Comparison of ENCODE assay signal across 8 cellular contexts in genomic region chr2:128178650-128179460, GRCh38.
DNase-seq lines count a peak whose midpoint lies in the region; ATAC-seq and TF ChIP-seq lines count a peak whose summit lies in the region.

No MANE protein-coding gene starts in this region.

- CTCF ChIA-PET in CD8-positive, alpha-beta memory T cell (lab: Charles Lee): no interaction called here

- H3K27me3 Mint-ChIP-seq in CD8-positive, alpha-beta memory T cell: no peaks in the 10 kb centered on the region

- no peaks in the 10 kb centered on the region for H3K9me3 ChIP-seq in CD8-positive, alpha-beta memory T cell (ENCODE audit: low read length)
- no peaks in the 10 kb centered on the region for H3K9me3 ChIP-seq in neutrophil

- no peak overlapping the region for H3K4me3 Mint-ChIP-seq in CD8-positive, alpha-beta memory T cell

- DNase-seq in CD8-positive, alpha-beta memory T cell: peak in 4 of 5 donors; percentile 8 to 50 (median 25)
- DNase-seq in NCI-H345 treated with DMSO at 0.1 percent for 48 hours (lab: John Stamatoyannopoulos, UW; ENCODE audit: unreplicated experiment) (peak; percentile 11), fibroblast of the conjunctiva (ENCODE audit: low read depth) (peak; percentile 74)
- DNase-seq in activated T-cell treated with anti-CD3 and anti-CD28 coated beads, Interleukin-2, amount 50 U/mL, for 1 hour: peak; percentile 45

- no peaks in the 10 kb centered on the region for H3K27me3 ChIP-seq in CD8-positive, alpha-beta memory T cell (ENCODE audit: insufficient read depth, low read length, poor library complexity, severe bottlenecking)
- H3K27me3 ChIP-seq in neutrophil: no peaks in the 10 kb centered on the region

- H3K9me3 Mint-ChIP-seq in CD8-positive, alpha-beta memory T cell: no peaks in the 10 kb centered on the region

- peak; percentile 93 for TF ChIP-seq CTCF in neutrophil (IDR thresholded peaks at IDR 0.05)

- no peak overlapping the region for H3K4me3 ChIP-seq in CD8-positive, alpha-beta memory T cell (ENCODE audit: low read length)
- no peak overlapping the region for H3K4me3 ChIP-seq in neutrophil (ENCODE audit: low read depth in 1 of 2, low read length in 1 of 2)

- no peak overlapping the region for H3K27ac ChIP-seq in CD8-positive, alpha-beta memory T cell (ENCODE audit: low read depth, low read length)
- H3K27ac ChIP-seq in neutrophil: peak overlapping the region; percentile 75

- H3K4me1 ChIP-seq in CD8-positive, alpha-beta memory T cell (ENCODE audit: insufficient read depth, low read length): no peaks in the 10 kb centered on the region
- H3K4me1 ChIP-seq in neutrophil (ENCODE audit: control insufficient read depth in 1 of 2, insufficient read depth in 1 of 2, low read depth in 1 of 2, low read length in 1 of 2): peaks cover 26 to 35% of the 10 kb centered on the region in 2 experiments

- peaks cover 84% of the 10 kb centered on the region for H3K36me3 ChIP-seq in CD8-positive, alpha-beta memory T cell (ENCODE audit: insufficient read depth, low read length)
- peaks cover 71% of the 10 kb centered on the region for H3K36me3 ChIP-seq in neutrophil

- POLR2A ChIA-PET in CD8-positive, alpha-beta memory T cell (lab: Charles Lee): no interaction called here

- ATAC-seq in GM21529 (IDR thresholded peaks at IDR 0.05; ENCODE audit: unreplicated experiment): peak; percentile 79
- no peak for ATAC-seq in GM21390 (IDR thresholded peaks at IDR 0.05; ENCODE audit: unreplicated experiment)
- no peak for ATAC-seq in GM18520 (IDR thresholded peaks at IDR 0.05; ENCODE audit: unreplicated experiment)

- no peaks in the 10 kb centered on the region for H3K4me1 Mint-ChIP-seq in CD8-positive, alpha-beta memory T cell

- H3K27ac Mint-ChIP-seq in CD8-positive, alpha-beta memory T cell: peak overlapping the region in 1 of 8 donors; percentile 7

- H3K36me3 Mint-ChIP-seq in CD8-positive, alpha-beta memory T cell: peaks cover 18 to 94% (median 40%) of the 10 kb centered on the region in 3 donors

Comparison
In these comparisons a context has a peak if more than half of its experiments do, and no peak if none do; other contexts are left out.
1. DNase-seq: peak in every context shown above with its lines; median percentile 74 in fibroblast of the conjunctiva; 45 in activated T-cell treated with anti-CD3 and anti-CD28 coated beads, Interleukin-2, amount 50 U/mL, for 1 hour; 25 in CD8-positive, alpha-beta memory T cell; 11 in NCI-H345 treated with DMSO at 0.1 percent for 48 hours.